In genomic region chr10:13797171-13797570, GRCh38 we compare ENCODE assay signal across 31 cellular contexts.
"Had no signal": no experiment of that assay in that cellular context is flagged by ENCODE, and none has a peak within 500 bp of the region (broad histone marks: within the 10 kb centered on the region; RNA-seq: fewer than 3 reads in every experiment).

No MANE protein-coding gene starts in this region.

- ATAC-seq: activated CD4-positive, CD25-positive, alpha-beta regulatory T cell treated with anti-CD3 and anti-CD28 coated beads, Interleukin-2, amount 50 U/mL, for 24 hours; activated CD8-positive, alpha-beta T cell treated with anti-CD3 and anti-CD28 coated beads for 36 hours; activated T-cell treated with anti-CD3 and anti-CD28 coated beads, Interleukin-2, amount 50 U/mL, for 4 hours; activated T-helper 17 cell treated with anti-CD3 and anti-CD28 coated beads, Interleukin-2, amount 50 U/mL, for 72 hours; esophagus mucosa; T-helper 17 cell had no signal

- H3K36me3 Mint-ChIP-seq: activated naive CD8-positive, alpha-beta T cell had no signal

- H3K4me3 ChIP-seq: colonic mucosa, dorsolateral prefrontal cortex had no signal

- DNase-seq: activated B cell treated with CpG ODN at 0.5 μM for 24 hours; activated CD4-positive, alpha-beta T cell treated with anti-CD3 and anti-CD28 coated beads for 48 hours; activated CD4-positive, alpha-beta T cell treated with anti-CD3 and anti-CD28 coated beads, Interleukin-2, amount 50 U/mL, for 1 hour; activated CD4-positive, alpha-beta T cell treated with anti-CD3 and anti-CD28 coated beads, Interleukin-2, amount 50 U/mL, for 48 hours; activated CD8-positive, alpha-beta memory T cell treated with anti-CD3 and anti-CD28 coated beads for 24 hours; activated CD8-positive, alpha-beta T cell treated with anti-CD3 and anti-CD28 coated beads for 36 hours; activated effector memory CD4-positive, alpha-beta T cell treated with Interleukin-2 at 50 U/mL for 16 hours; activated gamma-delta T cell treated with Interleukin-2 at 50 U/mL for 16 hours; activated naive CD4-positive, alpha-beta T cell treated with anti-CD3 and anti-CD28 coated beads, Interleukin-2, amount 50 U/mL, for 16 hours; activated naive CD4-positive, alpha-beta T cell treated with Interleukin-2 at 50 U/mL for 16 hours; activated T-cell treated with anti-CD3 and anti-CD28 coated beads, Interleukin-2, amount 50 U/mL, for 4 hours; amniotic stem cell; anterior cingulate cortex; brain microvascular endothelial cell; caudate nucleus; cerebellar nuclear complex; colonic mucosa; dorsolateral prefrontal cortex; effector memory CD4-positive, alpha-beta T cell; endodermal cell; foreskin fibroblast; head of caudate nucleus; T-helper 1 cell; T-helper 17 cell; T1000; WERI-Rb-1 had no signal

- H3K27me3 Mint-ChIP-seq: activated B cell treated with CpG ODN at 0.5 μM for 24 hours; activated CD8-positive, alpha-beta T cell treated with anti-CD3 and anti-CD28 coated beads for 36 hours; activated naive CD8-positive, alpha-beta T cell; activated T-helper 17 cell treated with anti-CD3 and anti-CD28 coated beads, Interleukin-2, amount 50 U/mL, for 72 hours; T-helper 17 cell had no signal

- H3K27ac Mint-ChIP-seq: activated B cell treated with CpG ODN at 0.5 μM for 24 hours; activated CD8-positive, alpha-beta T cell treated with anti-CD3 and anti-CD28 coated beads for 36 hours; activated naive CD8-positive, alpha-beta T cell; activated T-helper 17 cell treated with anti-CD3 and anti-CD28 coated beads, Interleukin-2, amount 50 U/mL, for 72 hours; endodermal cell; T-helper 2 cell treated with Interferon-gamma antibody and Interleukin-4, amounts not matched to agents 5 μg/mL and 100 μg/mL, for 36 hours had no signal

- H3K27ac ChIP-seq: brain microvascular endothelial cell, colonic mucosa, dorsolateral prefrontal cortex, WERI-Rb-1 had no signal

- H3K4me3 Mint-ChIP-seq: activated B cell treated with CpG ODN at 0.5 μM for 24 hours; activated CD8-positive, alpha-beta T cell treated with anti-CD3 and anti-CD28 coated beads for 36 hours; activated naive CD8-positive, alpha-beta T cell; activated T-cell treated with anti-CD3 and anti-CD28 coated beads, Interleukin-2, amount 50 U/mL, for 4 hours; activated T-helper 17 cell treated with anti-CD3 and anti-CD28 coated beads, Interleukin-2, amount 50 U/mL, for 72 hours; endodermal cell; T-helper 2 cell treated with Interferon-gamma antibody and Interleukin-4, amounts not matched to agents 5 μg/mL and 100 μg/mL, for 36 hours had no signal

- H3K9me3 ChIP-seq: colonic mucosa had no signal

- H3K4me1 ChIP-seq: colonic mucosa had no signal

- H3K36me3 ChIP-seq: colonic mucosa, WERI-Rb-1 had no signal

- H3K9me3 Mint-ChIP-seq: activated B cell treated with CpG ODN at 0.5 μM for 24 hours; activated CD8-positive, alpha-beta T cell treated with anti-CD3 and anti-CD28 coated beads for 36 hours; activated T-cell treated with anti-CD3 and anti-CD28 coated beads, Interleukin-2, amount 50 U/mL, for 4 hours; activated T-helper 17 cell treated with anti-CD3 and anti-CD28 coated beads, Interleukin-2, amount 50 U/mL, for 72 hours; endodermal cell; T-helper 2 cell treated with Interferon-gamma antibody and Interleukin-4, amounts not matched to agents 5 μg/mL and 100 μg/mL, for 36 hours had no signal

- H3K27me3 ChIP-seq: brain microvascular endothelial cell, colonic mucosa, dorsolateral prefrontal cortex had no signal
